Comparison of ENCODE assay signal across 26 cellular contexts in genomic region chr14:48096869-48097268, GRCh38.
"Had no signal": no experiment of that assay in that cellular context is flagged by ENCODE, and none has a peak within 500 bp of the region (broad histone marks: within the 10 kb centered on the region; RNA-seq: fewer than 3 reads in every experiment).

No MANE protein-coding gene starts in this region.

- FAIRE-seq: endometrium, islet of Langerhans had no signal

- H3K27me3 ChIP-seq: esophagus squamous epithelium, heart right ventricle, left lung, ovary, sigmoid colon, spleen, transverse colon, vagina had no signal

- H3K4me1 Mint-ChIP-seq: natural killer cell; stimulated activated memory B cell treated with anti-CD40 and anti-IgM and Interleukin-4, amounts not matched to agents 10 μg/mL and 1 μg/mL and 100 μg/mL, for 72 hours had no signal

- H3K27ac ChIP-seq: esophagus squamous epithelium, heart right ventricle, left lung, ovary, psoas muscle, sigmoid colon, spleen, thoracic aorta, transverse colon, vagina had no signal

- H3K9me3 ChIP-seq: esophagus squamous epithelium, ovary, thoracic aorta, vagina had no signal

- H3K36me3 ChIP-seq: esophagus squamous epithelium, heart right ventricle, left lung, ovary, sigmoid colon, spleen, thoracic aorta, transverse colon, vagina had no signal

- H3K4me1 ChIP-seq: esophagus squamous epithelium, heart right ventricle, left lung, psoas muscle, sigmoid colon, spleen, transverse colon, vagina had no signal

- H3K4me3 Mint-ChIP-seq: effector memory CD8-positive, alpha-beta T cell; natural killer cell; stimulated activated memory B cell treated with anti-CD40 and anti-IgM and Interleukin-4, amounts not matched to agents 10 μg/mL and 1 μg/mL and 100 μg/mL, for 72 hours; stimulated activated naive CD8-positive, alpha-beta T cell treated with anti-CD3 and anti-CD28 coated beads, Interleukin-15, Interleukin-2, amounts not matched to agents 100 ng/mL and 50 ng/mL, for 24 hours had no signal

- H3K4me3 ChIP-seq: esophagus squamous epithelium, heart right ventricle, left lung, ovary, psoas muscle, sigmoid colon, spleen, thoracic aorta, transverse colon, vagina had no signal

- DNase-seq: cortex of kidney; effector memory CD8-positive, alpha-beta T cell; erythroblast; esophagus squamous epithelium; foreskin melanocyte; glutamatergic neuron; heart right ventricle; hippocampal formation; left cardiac atrium; left lung; natural killer cell; occipital lobe; ovary; posterior cingulate gyrus; psoas muscle; right cardiac atrium; sigmoid colon; spleen; stimulated activated CD4-positive, alpha-beta T cell treated with anti-CD3 and anti-CD28 coated beads, Interleukin-4, amount 100 ng/mL, for 4 hours; transverse colon had no signal

- H3K27ac Mint-ChIP-seq: effector memory CD8-positive, alpha-beta T cell; natural killer cell; stimulated activated memory B cell treated with anti-CD40 and anti-IgM and Interleukin-4, amounts not matched to agents 10 μg/mL and 1 μg/mL and 100 μg/mL, for 72 hours; stimulated activated naive CD8-positive, alpha-beta T cell treated with anti-CD3 and anti-CD28 coated beads, Interleukin-15, Interleukin-2, amounts not matched to agents 100 ng/mL and 50 ng/mL, for 24 hours had no signal

- H3K9me3 Mint-ChIP-seq: stimulated activated naive CD8-positive, alpha-beta T cell treated with anti-CD3 and anti-CD28 coated beads, Interleukin-15, Interleukin-2, amounts not matched to agents 100 ng/mL and 50 ng/mL, for 24 hours had no signal

- H3K36me3 Mint-ChIP-seq: stimulated activated memory B cell treated with anti-CD40 and anti-IgM and Interleukin-4, amounts not matched to agents 10 μg/mL and 1 μg/mL and 100 μg/mL, for 72 hours had no signal

- H3K27me3 Mint-ChIP-seq: effector memory CD8-positive, alpha-beta T cell; stimulated activated memory B cell treated with anti-CD40 and anti-IgM and Interleukin-4, amounts not matched to agents 10 μg/mL and 1 μg/mL and 100 μg/mL, for 72 hours; stimulated activated naive CD8-positive, alpha-beta T cell treated with anti-CD3 and anti-CD28 coated beads, Interleukin-15, Interleukin-2, amounts not matched to agents 100 ng/mL and 50 ng/mL, for 24 hours had no signal

- ATAC-seq: effector memory CD8-positive, alpha-beta T cell; heart right ventricle; left cardiac atrium; left lung; natural killer cell; psoas muscle; right cardiac atrium; stimulated activated memory B cell treated with anti-CD40 and anti-IgM and Interleukin-4, amounts not matched to agents 10 μg/mL and 1 μg/mL and 100 μg/mL, for 72 hours had no signal
